In the genomic region with DNA sequence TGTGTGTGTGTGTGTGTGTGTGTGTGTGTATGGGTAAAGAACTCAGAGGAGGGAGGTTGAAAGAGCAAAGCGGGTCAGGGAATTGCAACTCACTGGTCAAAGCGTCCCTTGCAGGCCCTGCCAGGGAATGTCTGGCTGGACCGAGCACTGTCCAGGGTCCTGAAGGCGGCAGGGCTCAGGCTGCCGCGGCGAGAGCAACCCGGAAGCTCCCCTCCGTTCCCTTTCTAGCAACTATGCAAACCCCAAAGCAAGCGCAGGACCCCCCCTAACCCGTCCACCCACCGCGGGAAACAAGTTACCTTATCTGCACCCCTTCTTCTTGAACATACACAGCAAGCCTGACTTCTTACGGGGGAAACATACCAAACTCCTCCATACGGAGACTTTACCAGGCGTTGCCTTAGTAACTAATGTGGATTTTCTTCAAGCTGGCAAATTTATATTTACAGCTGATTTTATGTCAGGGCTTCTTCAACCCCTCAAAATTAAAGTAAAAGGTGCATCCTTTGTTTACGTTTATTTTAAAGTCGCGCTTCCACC, we compare ENCODE assay signal across 9 cellular contexts. TPM values are rescaled to one million over a fixed set of nuclear protein-coding genes. Genes with fewer than 3 reads are reported as not detected.
DNase-seq lines count a peak whose midpoint lies in the region; ATAC-seq and TF ChIP-seq lines count a peak whose summit lies in the region.
"Had no signal": no experiment of that assay in that cellular context is flagged by ENCODE, and none has a peak within 500 bp of the region (broad histone marks: within the 10 kb centered on the region; RNA-seq: fewer than 3 reads in every experiment).

No MANE protein-coding gene starts in this region.

- H3K9ac ChIP-seq in MM.1S (ENCODE audit: low read length) = no peak overlapping the region

- intact Hi-C loops in CD8-positive, alpha-beta T cell (cut with DNase I, micrococcal nuclease) = no loop called here
- intact Hi-C loops in heart left ventricle (cut with DNase I) (no loop called here), posterior cingulate gyrus (cut with DNase I) (no loop called here), gastrocnemius medialis (cut with DNase I; ENCODE audit: low total_unique reads) (no loop called here), esophagus muscularis mucosa (cut with DNase I) (no loop called here)

- no peaks in the 10 kb centered on the region for H3K36me3 Mint-ChIP-seq in CD8-positive, alpha-beta T cell
- H3K36me3 Mint-ChIP-seq in activated naive CD4-positive, alpha-beta T cell treated with anti-CD3 and anti-CD28 coated beads, Interleukin-2, amount 10 ng/mL, durations not matched to agents 7 days and 5 days = no peaks in the 10 kb centered on the region

- POLR2A ChIA-PET in CD8-positive, alpha-beta T cell (lab: Charles Lee) = no interaction called here

- no peak overlapping the region for H3K4me3 ChIP-seq in CD8-positive, alpha-beta T cell (ENCODE audit: low read depth, low read length)
- no peak overlapping the region for H3K4me3 ChIP-seq in MM.1S (ENCODE audit: low read length)
- peak overlapping the region in 3 of 12 donors; percentile 9 to 34 (median 14) for H3K4me3 ChIP-seq in heart left ventricle
- H3K4me3 ChIP-seq in gastrocnemius medialis = no peak overlapping the region
- H3K4me3 ChIP-seq in esophagus muscularis mucosa = peak overlapping the region in 1 of 4 donors; percentile 33

- no peak overlapping the region for H2AFZ ChIP-seq in MM.1S (ENCODE audit: low read length)

- no peaks in the 10 kb centered on the region for H4K20me1 ChIP-seq in MM.1S (ENCODE audit: insufficient read depth, low read length)

- CTCF ChIA-PET in CD8-positive, alpha-beta T cell (lab: Charles Lee) = no interaction called here
- CTCF ChIA-PET in activated naive CD4-positive, alpha-beta T cell treated with anti-CD3 and anti-CD28 coated beads, Interleukin-2, amount 10 ng/mL, durations not matched to agents 7 days and 5 days (lab: Charles Lee) = no interaction called here

- peaks cover 9% of the 10 kb centered on the region for H3K4me1 Mint-ChIP-seq in CD8-positive, alpha-beta T cell (ENCODE audit: low read depth)
- H3K4me1 Mint-ChIP-seq in activated naive CD4-positive, alpha-beta T cell treated with anti-CD3 and anti-CD28 coated beads, Interleukin-2, amount 10 ng/mL, durations not matched to agents 7 days and 5 days = peaks cover 2% of the 10 kb centered on the region

- in situ Hi-C loops in gastrocnemius medialis (cut with MboI; ENCODE audit: low sequenced_read_pairs in 4 of 4) = no loop called here

- no peak for ATAC-seq in CD8-positive, alpha-beta T cell
- ATAC-seq in GM21390 (IDR thresholded peaks at IDR 0.05; ENCODE audit: unreplicated experiment) = peak; percentile 84
- ATAC-seq in heart left ventricle = peak; percentile 69 to 93 (median 91)
- ATAC-seq in gastrocnemius medialis = no peak

- H3K27ac ChIP-seq in CD8-positive, alpha-beta T cell (ENCODE audit: low read depth, low read length) = no peak overlapping the region
- H3K27ac ChIP-seq in MM.1S (ENCODE audit: low read length) (no peak overlapping the region), heart left ventricle (no peak overlapping the region), gastrocnemius medialis (no peak overlapping the region), esophagus muscularis mucosa (replicated peaks in 1 of 4) (no peak overlapping the region)

- H3K4me3 Mint-ChIP-seq in CD8-positive, alpha-beta T cell = no peak overlapping the region
- no peak overlapping the region for H3K4me3 Mint-ChIP-seq in activated naive CD4-positive, alpha-beta T cell treated with anti-CD3 and anti-CD28 coated beads, Interleukin-2, amount 10 ng/mL, durations not matched to agents 7 days and 5 days

- no peaks in the 10 kb centered on the region for H3K36me3 ChIP-seq in CD8-positive, alpha-beta T cell (ENCODE audit: insufficient read depth, low read length)
- H3K36me3 ChIP-seq in MM.1S (replicated peaks; ENCODE audit: insufficient read depth, low read length) (no peaks in the 10 kb centered on the region), heart left ventricle (no peaks in the 10 kb centered on the region), gastrocnemius medialis (no peaks in the 10 kb centered on the region), esophagus muscularis mucosa (no peaks in the 10 kb centered on the region)

- H3K4me1 ChIP-seq in CD8-positive, alpha-beta T cell (ENCODE audit: insufficient read depth, low read length) = no peaks in the 10 kb centered on the region
- no peaks in the 10 kb centered on the region for H3K4me1 ChIP-seq in MM.1S (ENCODE audit: low read length)
- H3K4me1 ChIP-seq in heart left ventricle = peaks cover 0 to 3% (median 0%) of the 10 kb centered on the region in 12 donors
- H3K4me1 ChIP-seq in gastrocnemius medialis = no peaks in the 10 kb centered on the region
- peaks cover 0 to 9% (median 3%) of the 10 kb centered on the region in 4 donors for H3K4me1 ChIP-seq in esophagus muscularis mucosa

- no peaks in the 10 kb centered on the region for H3F3A ChIP-seq in MM.1S (ENCODE audit: insufficient read depth, low read length)

- no peak for TF ChIP-seq EP300 in esophagus muscularis mucosa (IDR thresholded peaks at IDR 0.05)

- H3K9me3 ChIP-seq in CD8-positive, alpha-beta T cell (ENCODE audit: low read length) = no peaks in the 10 kb centered on the region
- no peaks in the 10 kb centered on the region for H3K9me3 ChIP-seq in MM.1S (replicated peaks; ENCODE audit: insufficient read depth, low read length)
- H3K9me3 ChIP-seq in heart left ventricle = no peaks in the 10 kb centered on the region
- H3K9me3 ChIP-seq in gastrocnemius medialis = no peaks in the 10 kb centered on the region
- no peaks in the 10 kb centered on the region for H3K9me3 ChIP-seq in esophagus muscularis mucosa

- H3K27ac Mint-ChIP-seq in CD8-positive, alpha-beta T cell = no peak overlapping the region
- H3K27ac Mint-ChIP-seq in activated naive CD4-positive, alpha-beta T cell treated with anti-CD3 and anti-CD28 coated beads, Interleukin-2, amount 10 ng/mL, durations not matched to agents 7 days and 5 days = no peak overlapping the region

- DNase-seq in CD8-positive, alpha-beta T cell = peak in 6 of 7 experiments; percentile 5 to 57 (median 22)
- DNase-seq in MM.1S (peak; percentile 20), heart left ventricle (peak; percentile 32 to 76 (median 57)), posterior cingulate gyrus (peak in 9 of 10 donors; percentile 17 to 87 (median 31)), gastrocnemius medialis (no peak), esophagus muscularis mucosa (ENCODE audit: extremely low spot score) (no peak)
- peak; percentile 67 for DNase-seq in activated naive CD4-positive, alpha-beta T cell treated with anti-CD3 and anti-CD28 coated beads, Interleukin-2, amount 10 ng/mL, durations not matched to agents 7 days and 5 days

- no peak overlapping the region for H3K4me2 ChIP-seq in MM.1S (ENCODE audit: low read depth, low read length)

- WGBS in heart left ventricle, 4 donors = 1 to 8% (median 3%) methylated on average over 16 to 19 of the region's 19 CpGs
- 4% methylated on average over 15 of the region's 19 CpGs for WGBS in esophagus muscularis mucosa

- H3K27me3 ChIP-seq in CD8-positive, alpha-beta T cell (ENCODE audit: insufficient read depth, low read length) = no peaks in the 10 kb centered on the region
- H3K27me3 ChIP-seq in MM.1S (replicated peaks; ENCODE audit: insufficient read depth, low read length) = no peaks in the 10 kb centered on the region
- peaks cover 7 to 52% (median 34%) of the 10 kb centered on the region in 9 donors for H3K27me3 ChIP-seq in heart left ventricle
- peaks cover 26 to 42% (median 30%) of the 10 kb centered on the region in 3 donors for H3K27me3 ChIP-seq in gastrocnemius medialis
- H3K27me3 ChIP-seq in esophagus muscularis mucosa = peaks cover 0 to 44% (median 12%) of the 10 kb centered on the region in 4 donors

- H3K9me3 Mint-ChIP-seq in CD8-positive, alpha-beta T cell = no peaks in the 10 kb centered on the region
- no peaks in the 10 kb centered on the region for H3K9me3 Mint-ChIP-seq in activated naive CD4-positive, alpha-beta T cell treated with anti-CD3 and anti-CD28 coated beads, Interleukin-2, amount 10 ng/mL, durations not matched to agents 7 days and 5 days

- peaks cover 71% of the 10 kb centered on the region for H3K27me3 Mint-ChIP-seq in CD8-positive, alpha-beta T cell (ENCODE audit: low read depth)
- peaks cover 34% of the 10 kb centered on the region for H3K27me3 Mint-ChIP-seq in activated naive CD4-positive, alpha-beta T cell treated with anti-CD3 and anti-CD28 coated beads, Interleukin-2, amount 10 ng/mL, durations not matched to agents 7 days and 5 days

- no peaks in the 10 kb centered on the region for H3K9me2 ChIP-seq in MM.1S (replicated peaks; ENCODE audit: insufficient read depth, low read length)

- no peak for TF ChIP-seq CTCF in CD8-positive, alpha-beta T cell (IDR thresholded peaks at IDR 0.05)
- TF ChIP-seq CTCF in MM.1S (IDR thresholded peaks at IDR 0.05; ENCODE audit: low read length) (no peak), heart left ventricle (IDR thresholded peaks at IDR 0.05) (no peak), gastrocnemius medialis (IDR thresholded peaks at IDR 0.05 in 4 of 5, conservative IDR thresholded peaks at IDR 0.05 in 1 of 5) (no peak), esophagus muscularis mucosa (IDR thresholded peaks at IDR 0.05) (no peak)

- no peak for TF ChIP-seq POLR2A in heart left ventricle (IDR thresholded peaks at IDR 0.05)
- TF ChIP-seq POLR2A in gastrocnemius medialis (IDR thresholded peaks at IDR 0.05) = no peak
- TF ChIP-seq POLR2A in esophagus muscularis mucosa (IDR thresholded peaks at IDR 0.05; ENCODE audit: low read depth) = no peak

- no peaks in the 10 kb centered on the region for H3K79me2 ChIP-seq in MM.1S (ENCODE audit: low read length)

RNA-seq across cellular contexts. Expression of gene GRM1, which starts 0.5 kb away (rescaled TPM):
- total RNA-seq in CD8-positive, alpha-beta T cell = not detected
- 1 to 10 TPM; 1.1 to 6.9 (median 5.0) TPM for total RNA-seq in heart left ventricle
- polyA plus RNA-seq in heart left ventricle = under 1 TPM; 0.62 to 0.91 TPM
- total RNA-seq in gastrocnemius medialis = under 1 TPM in 1 of 4 donors, not detected in 3; 0.04 TPM
- under 1 TPM in 2 of 4 donors, not detected in 2; under 0.01 to 0.19 TPM for total RNA-seq in esophagus muscularis mucosa
- total RNA-seq: mononuclear cell had no signal

Comparison
In these comparisons a context has a peak if more than half of its experiments do, and no peak if none do; other contexts are left out.
1. ATAC-seq: peak in GM21390 (single experiment) and heart left ventricle (4 of 4); none in CD8-positive, alpha-beta T cell (single experiment) and gastrocnemius medialis (0 of 2).
2. DNase-seq: peak in CD8-positive, alpha-beta T cell (6 of 7), MM.1S (single experiment), activated naive CD4-positive, alpha-beta T cell treated with anti-CD3 and anti-CD28 coated beads, Interleukin-2, amount 10 ng/mL, durations not matched to agents 7 days and 5 days (single experiment), heart left ventricle (5 of 5) and posterior cingulate gyrus (9 of 10); none in gastrocnemius medialis (0 of 2) and esophagus muscularis mucosa (single experiment).